Comparison of ENCODE assay signal across 8 cellular contexts in the genomic region with DNA sequence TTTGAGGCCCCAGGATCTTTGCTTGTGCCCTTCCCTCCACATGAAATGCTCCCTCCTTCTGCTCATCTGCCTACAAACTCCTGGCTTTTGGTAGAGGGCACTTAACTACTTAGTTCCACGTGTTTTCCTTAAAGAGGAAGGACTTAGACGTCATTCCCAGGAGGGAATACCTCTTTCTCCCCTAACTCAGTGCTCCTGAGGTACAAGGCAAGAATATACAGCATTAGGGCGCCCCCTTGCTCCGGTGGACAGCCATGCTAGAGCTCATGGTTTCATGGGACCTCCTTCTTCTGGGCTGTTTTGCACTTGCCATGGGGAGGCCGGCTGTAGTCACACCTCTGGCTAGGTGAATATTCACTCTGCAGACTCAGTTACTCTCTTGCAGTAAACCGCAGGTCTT.
DNase-seq lines count a peak whose midpoint lies in the region; ATAC-seq and TF ChIP-seq lines count a peak whose summit lies in the region.

No MANE protein-coding gene starts in this region.

- H3K4me1 ChIP-seq in smooth muscle cell (ENCODE audit: low read depth), result no peaks in the 10 kb centered on the region

- H3K27me3 ChIP-seq in smooth muscle cell (ENCODE audit: low read depth), result peaks cover 7% of the 10 kb centered on the region

- TF ChIP-seq CTCF in smooth muscle cell (IDR thresholded peaks at IDR 0.05; ENCODE audit: borderline replicate concordance, insufficient read depth, poor library complexity, severe bottlenecking), result peak; percentile 43

- H3K4me3 ChIP-seq in smooth muscle cell, result no peak overlapping the region

- no peaks in the 10 kb centered on the region for H3K79me2 ChIP-seq in smooth muscle cell (ENCODE audit: low read depth)

- peaks cover 2% of the 10 kb centered on the region for H3K4me1 Mint-ChIP-seq in activated CD4-positive, alpha-beta T cell treated with anti-CD3 and anti-CD28 coated beads, Interleukin-2, amount 10 ng/mL, durations not matched to agents 24 days and 14 days

- no peak overlapping the region for H3K9ac ChIP-seq in smooth muscle cell (ENCODE audit: low read depth)

- intact Hi-C loops in activated CD4-positive, alpha-beta T cell treated with anti-CD3 and anti-CD28 coated beads, Interleukin-2, amount 10 ng/mL, durations not matched to agents 24 days and 14 days (cut with micrococcal nuclease), result no loop called here

- H3K4me3 Mint-ChIP-seq in activated CD4-positive, alpha-beta T cell treated with anti-CD3 and anti-CD28 coated beads, Interleukin-2, amount 10 ng/mL, durations not matched to agents 24 days and 14 days, result no peak overlapping the region

- 19% methylated on average over 6 of the region's 6 CpGs for WGBS in smooth muscle cell (ENCODE audit: low lambda C conversion rate)

- H3K36me3 ChIP-seq in smooth muscle cell (ENCODE audit: low read depth), result no peaks in the 10 kb centered on the region

- H3K9me3 ChIP-seq in smooth muscle cell (replicated peaks; ENCODE audit: low read depth), result no peaks in the 10 kb centered on the region

- H3K27me3 Mint-ChIP-seq in activated CD4-positive, alpha-beta T cell treated with anti-CD3 and anti-CD28 coated beads, Interleukin-2, amount 10 ng/mL, durations not matched to agents 24 days and 14 days, result peaks cover 24% of the 10 kb centered on the region

- H3K9me3 Mint-ChIP-seq in activated CD4-positive, alpha-beta T cell treated with anti-CD3 and anti-CD28 coated beads, Interleukin-2, amount 10 ng/mL, durations not matched to agents 24 days and 14 days, result no peaks in the 10 kb centered on the region

- peak; percentile 58 for ATAC-seq in HG03521 (IDR thresholded peaks at IDR 0.05; ENCODE audit: unreplicated experiment)

- H3K4me2 ChIP-seq in smooth muscle cell, result no peak overlapping the region

- H2AFZ ChIP-seq in smooth muscle cell (ENCODE audit: low read depth), result no peak overlapping the region

- no peak overlapping the region for H3K27ac ChIP-seq in smooth muscle cell (ENCODE audit: low read depth)

- DNase-seq in activated CD4-positive, alpha-beta T cell treated with anti-CD3 and anti-CD28 coated beads, Interleukin-2, amount 10 ng/mL, durations not matched to agents 24 days and 14 days, result peak; percentile 69
- DNase-seq in activated CD4-positive, alpha-beta T cell treated with anti-CD3 and anti-CD28 coated beads, Interleukin-2, amount 50 U/mL, for 4 hours, result no peak
- DNase-seq in SHP77 (lab: John Stamatoyannopoulos, UW), result peak; percentile 4 to 56
- DNase-seq in glomerular endothelial cell (ENCODE audit: extremely low read depth, low read depth, low spot score), result peak; percentile 7
- DNase-seq in smooth muscle cell (lab: John Stamatoyannopoulos, UW; ENCODE audit: unreplicated experiment), result no peak
- no peak for DNase-seq in NCI-H2171 treated with DMSO at 0.1 percent for 48 hours (lab: John Stamatoyannopoulos, UW)
- no peak for DNase-seq in foreskin melanocyte

- no peak overlapping the region for H3K27ac Mint-ChIP-seq in activated CD4-positive, alpha-beta T cell treated with anti-CD3 and anti-CD28 coated beads, Interleukin-2, amount 10 ng/mL, durations not matched to agents 24 days and 14 days

- no peaks in the 10 kb centered on the region for H3F3A ChIP-seq in smooth muscle cell (ENCODE audit: low read depth)

- no peaks in the 10 kb centered on the region for H4K20me1 ChIP-seq in smooth muscle cell (ENCODE audit: low read depth)

- H3K36me3 Mint-ChIP-seq in activated CD4-positive, alpha-beta T cell treated with anti-CD3 and anti-CD28 coated beads, Interleukin-2, amount 10 ng/mL, durations not matched to agents 24 days and 14 days (ENCODE audit: low read depth), result no peaks in the 10 kb centered on the region

Comparison
In these comparisons a context has a peak if more than half of its experiments do, and no peak if none do; other contexts are left out.
1. DNase-seq: peak in activated CD4-positive, alpha-beta T cell treated with anti-CD3 and anti-CD28 coated beads, Interleukin-2, amount 10 ng/mL, durations not matched to agents 24 days and 14 days (single experiment), SHP77 (2 of 2) and glomerular endothelial cell (single experiment); none in activated CD4-positive, alpha-beta T cell treated with anti-CD3 and anti-CD28 coated beads, Interleukin-2, amount 50 U/mL, for 4 hours (0 of 2), smooth muscle cell (single experiment), NCI-H2171 treated with DMSO at 0.1 percent for 48 hours (single experiment) and foreskin melanocyte (single experiment).